Comparison of ENCODE assay signal across 21 cellular contexts in genomic region chr2:235031686-235032373, GRCh38.
A peak's percentile ranks its signal among the peaks of the same experiment; 100 is the strongest.
DNase-seq lines count a peak whose midpoint lies in the region; ATAC-seq, FAIRE-seq and TF ChIP-seq lines count a peak whose summit lies in the region.
"Had no signal": no experiment of that assay in that cellular context is flagged by ENCODE, and none has a peak within 500 bp of the region (broad histone marks: within the 10 kb centered on the region; RNA-seq: fewer than 3 reads in every experiment).

No MANE protein-coding gene starts in this region.

- CTCF ChIA-PET in HepG2 (lab: Yijun Ruan, JAX; ENCODE audit: low intra/inter-chr PET ratio, low total read pairs) = no interaction called here

- no peak for TF ChIP-seq EP300 in HepG2 (IDR thresholded peaks at IDR 0.05; ENCODE audit: low read depth in 2 of 2, low read length in 2 of 2)
- TF ChIP-seq EP300 in HepG2 (CRISPR knock-in tag; IDR thresholded peaks at IDR 0.05; ENCODE audit: borderline replicate concordance) = no peak

- no peak overlapping the region for H3K4me3 Mint-ChIP-seq in HFFc6
- H3K4me3 Mint-ChIP-seq in stimulated activated naive CD8-positive, alpha-beta T cell treated with anti-CD3 and anti-CD28 coated beads, Interleukin-15, amount 100 ng/mL, for 72 hours = no peak overlapping the region

- no peak for TF ChIP-seq CTCF in HFFc6 (IDR thresholded peaks at IDR 0.05)
- TF ChIP-seq CTCF in HepG2 (CRISPR knock-in tag; IDR thresholded peaks at IDR 0.05) = no peak
- no peak for TF ChIP-seq CTCF in psoas muscle (IDR thresholded peaks at IDR 0.05)

- no peaks in the 10 kb centered on the region for H3K27me3 ChIP-seq in HepG2 (ENCODE audit: control insufficient read depth in 1 of 2, insufficient read depth in 2 of 2, low read length in 2 of 2)
- peaks cover 0 to under 1% (median 0%) of the 10 kb centered on the region in 3 donors for H3K27me3 ChIP-seq in psoas muscle (ENCODE audit: insufficient read depth in 3 of 3, low read length in 2 of 3)
- H3K27me3 ChIP-seq: SJCRH30 had no signal

- H3K9me3 ChIP-seq in HepG2 (ENCODE audit: low read length) (no peaks in the 10 kb centered on the region), psoas muscle (no peaks in the 10 kb centered on the region)
- H3K9me3 ChIP-seq: SJCRH30 had no signal

- peak; percentile 51 for DNase-seq in Right ventricle myocardium inferior (ENCODE audit: missing footprints)
- no peak for DNase-seq in left cardiac atrium
- DNase-seq in HFFc6 = no peak
- no peak for DNase-seq in HepG2 (ENCODE audit: low spot score)
- no peak for DNase-seq in stimulated activated naive CD8-positive, alpha-beta T cell treated with anti-CD3 and anti-CD28 coated beads, Interleukin-15, amount 100 ng/mL, for 72 hours
- DNase-seq in psoas muscle = no peak
- DNase-seq: DMS79, H7, NCI-H1105, NCI-H146, NCI-H2029, NCI-H226, NCI-H510A treated with DMSO at 0.1 percent for 48 hours, NCI-H748 treated with DMSO at 0.1 percent for 48 hours, PC-9, SJCRH30 had no signal

- H3K4me3 ChIP-seq in HepG2 (replicated peaks in 1 of 3; ENCODE audit: insufficient read depth in 1 of 3, low read depth in 2 of 3, low read length in 3 of 3) = no peak overlapping the region
- H3K4me3 ChIP-seq in psoas muscle = no peak overlapping the region
- H3K4me3 ChIP-seq: PC-9, SJCRH30 had no signal

- peak overlapping the region; percentile 57 for H3K27ac Mint-ChIP-seq in HFFc6
- peak overlapping the region in 1 of 2 donors; percentile 5 for H3K27ac Mint-ChIP-seq in stimulated activated naive CD8-positive, alpha-beta T cell treated with anti-CD3 and anti-CD28 coated beads, Interleukin-15, amount 100 ng/mL, for 72 hours

- H3K4me1 ChIP-seq in HepG2 (ENCODE audit: insufficient read depth, low read length) (peaks cover 8% of the 10 kb centered on the region; the same call in 1 of the 2 replicates), psoas muscle (peaks cover 3% of the 10 kb centered on the region)

- H3K79me2 ChIP-seq in HepG2 (ENCODE audit: insufficient read depth, low read length) = peaks cover 68% of the 10 kb centered on the region

- TF ChIP-seq RAD21 in HepG2 (CRISPR knock-in tag; IDR thresholded peaks at IDR 0.05) = no peak

- no peaks in the 10 kb centered on the region for H3K9me3 Mint-ChIP-seq in HFFc6
- H3K9me3 Mint-ChIP-seq in stimulated activated naive CD8-positive, alpha-beta T cell treated with anti-CD3 and anti-CD28 coated beads, Interleukin-15, amount 100 ng/mL, for 72 hours = no peaks in the 10 kb centered on the region

- POLR2A ChIA-PET in HepG2 (lab: Yijun Ruan, JAX) = no interaction called here

- intact Hi-C loops in Right ventricle myocardium inferior (cut with DNase I) = no loop called here
- intact Hi-C loops in left cardiac atrium (cut with DNase I) = no loop called here
- intact Hi-C loops in HepG2 (cut with micrococcal nuclease; ENCODE audit: unreplicated experiment) = no loop called here
- intact Hi-C loops in psoas muscle (cut with DNase I) = no loop called here

- H3K36me3 Mint-ChIP-seq in HFFc6 (ENCODE audit: low read depth) = peaks cover 52% of the 10 kb centered on the region

- ATAC-seq in Right ventricle myocardium inferior = no peak
- no peak for ATAC-seq in left cardiac atrium
- ATAC-seq in HepG2 = peak; percentile 9; the same call in 1 of the 3 replicates
- peak; percentile 12 for ATAC-seq in stimulated activated naive CD8-positive, alpha-beta T cell treated with anti-CD3 and anti-CD28 coated beads, Interleukin-15, amount 100 ng/mL, for 72 hours
- ATAC-seq in psoas muscle = no peak
- no peak for ATAC-seq in GM21717 (IDR thresholded peaks at IDR 0.05; ENCODE audit: unreplicated experiment)
- ATAC-seq in esophagus mucosa = no peak

- H3K36me3 ChIP-seq in HepG2 (replicated peaks in 1 of 2; ENCODE audit: control insufficient read depth in 1 of 2, insufficient read depth in 2 of 2, low read length in 2 of 2) (peaks cover 34 to 73% of the 10 kb centered on the region in 2 experiments), psoas muscle (ENCODE audit: insufficient read depth in 1 of 2, low read depth in 1 of 2) (no peaks in the 10 kb centered on the region)

- peaks cover 83% of the 10 kb centered on the region for H4K20me1 ChIP-seq in HepG2 (ENCODE audit: insufficient read depth, low read length)

- no peak overlapping the region for H3K4me2 ChIP-seq in HepG2 (ENCODE audit: low read depth, low read length)
- H3K4me2 ChIP-seq: KMS-11, PC-9 had no signal

- H3K9ac ChIP-seq in HepG2 (ENCODE audit: insufficient read depth, low read depth, low read length) = no peak overlapping the region
- H3K9ac ChIP-seq: KMS-11 had no signal

- H3K4me1 Mint-ChIP-seq in HFFc6 (ENCODE audit: low read depth) = peaks cover 47% of the 10 kb centered on the region
- no peaks in the 10 kb centered on the region for H3K4me1 Mint-ChIP-seq in stimulated activated naive CD8-positive, alpha-beta T cell treated with anti-CD3 and anti-CD28 coated beads, Interleukin-15, amount 100 ng/mL, for 72 hours

- WGBS in HepG2 (ENCODE audit: low lambda C conversion rate) = 96% methylated on average over 16 of the region's 16 CpGs
- WGBS in psoas muscle, 3 donors = 86 to 93% (median 90%) methylated on average over 16 of the region's 16 CpGs

- 0 out of 4 replicates have a peak, but pooled peaks of 1 of the 2 experiments have one; percentile 8 for TF ChIP-seq POLR2A in HepG2 (IDR thresholded peaks at IDR 0.05; ENCODE audit: insufficient read depth in 1 of 2, low read depth in 2 of 2, low read length in 2 of 2)

- no peak overlapping the region for H3K27ac ChIP-seq in HepG2 (ENCODE audit: extremely low read length, insufficient read depth, low read length)
- no peak overlapping the region for H3K27ac ChIP-seq in psoas muscle
- H3K27ac ChIP-seq: HL-60, KMS-11, PC-9, RWPE1, SJCRH30 had no signal

- peaks cover 5% of the 10 kb centered on the region for H3K27me3 Mint-ChIP-seq in HFFc6 (ENCODE audit: insufficient read depth)
- no peaks in the 10 kb centered on the region for H3K27me3 Mint-ChIP-seq in stimulated activated naive CD8-positive, alpha-beta T cell treated with anti-CD3 and anti-CD28 coated beads, Interleukin-15, amount 100 ng/mL, for 72 hours

- no peak for FAIRE-seq in HepG2 (lab: Jason Lieb, UNC)

- no TSS peak for BruUV-seq in HepG2 (replicated peaks; lab: Mats Ljungman, UMichigan)

- in situ Hi-C loops in HepG2 (cut with HindIII; ENCODE audit: extremely low pct_ligation_motif_present, low pct_unique_long_range_greater_than_20kb) = no loop called here

- H2AFZ ChIP-seq in HepG2 (ENCODE audit: low read length) = no peak overlapping the region
- H2AFZ ChIP-seq: PC-9 had no signal

TF ChIP-seq in HepG2, 621 proteins besides CTCF, POLR2A, EP300 and RAD21 (continues in another document):
- TF ChIP-seq AGO2 (optimal IDR thresholded peaks at IDR 0.05; ENCODE audit: low read depth, low read length) (peak; percentile 37), ZNF687 (CRISPR knock-in tag; IDR thresholded peaks at IDR 0.05) (peak; percentile 20; the same call in 1 of the 2 replicates)

Comparison
In these comparisons a context has a peak if more than half of its experiments do, and no peak if none do; other contexts are left out.
1. ATAC-seq: peak in HepG2 (single experiment) and stimulated activated naive CD8-positive, alpha-beta T cell treated with anti-CD3 and anti-CD28 coated beads, Interleukin-15, amount 100 ng/mL, for 72 hours (single experiment); none in Right ventricle myocardium inferior (single experiment), left cardiac atrium (0 of 2), psoas muscle (0 of 4), GM21717 (single experiment) and esophagus mucosa (single experiment).